In the genomic region with DNA sequence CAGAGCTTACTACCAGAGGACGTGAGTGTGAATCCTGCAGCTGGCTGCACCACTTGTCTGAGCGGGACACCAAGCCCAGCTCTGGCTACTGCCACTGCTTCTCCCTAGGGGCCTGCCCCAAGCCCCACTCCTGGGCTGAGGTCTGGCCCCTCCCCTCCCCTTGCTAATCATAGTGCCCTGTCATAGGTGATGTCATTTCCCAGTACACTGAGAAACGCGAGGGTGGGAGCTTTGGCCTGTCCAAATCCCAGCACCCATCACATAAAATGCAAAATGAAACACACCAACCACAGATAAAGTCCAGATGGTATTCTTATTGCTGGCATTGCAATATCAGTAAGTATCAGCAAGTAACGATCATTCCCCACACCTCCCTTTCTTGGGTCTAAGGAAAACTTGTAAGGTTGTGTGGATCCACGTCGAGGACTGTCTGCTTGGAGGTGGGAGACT, we compare ENCODE assay signal across 8 cellular contexts.
DNase-seq lines count a peak whose midpoint lies in the region; ATAC-seq and TF ChIP-seq lines count a peak whose summit lies in the region.

No MANE protein-coding gene starts in this region.

- no peaks in the 10 kb centered on the region for H3K36me3 Mint-ChIP-seq in natural killer cell treated with Interleukin-12 subunit alpha and Interleukin-12 subunit beta and Interleukin-15 and Interleukin-18, amount 100 ng/mL, for 72 hours
- no peaks in the 10 kb centered on the region for H3K36me3 Mint-ChIP-seq in natural killer cell
- H3K36me3 Mint-ChIP-seq in activated CD8-positive, alpha-beta memory T cell treated with anti-CD3 and anti-CD28 coated beads, Interleukin-2, amount 10 ng/mL, durations not matched to agents 7 days and 5 days: no peaks in the 10 kb centered on the region

- intact Hi-C loops in natural killer cell (cut with micrococcal nuclease) (no loop called here), left cardiac atrium (cut with DNase I) (no loop called here)

- ATAC-seq in natural killer cell treated with Interleukin-12 subunit alpha and Interleukin-12 subunit beta and Interleukin-15 and Interleukin-18, amount 100 ng/mL, for 72 hours: peak in 1 of 2 donors; percentile 69
- ATAC-seq in natural killer cell (no peak), left cardiac atrium (peak; percentile 15 to 56), HG03025 (IDR thresholded peaks at IDR 0.05; ENCODE audit: low FRiP score, unreplicated experiment) (no peak)
- no peak for ATAC-seq in activated CD8-positive, alpha-beta memory T cell treated with anti-CD3 and anti-CD28 coated beads, Interleukin-2, amount 10 ng/mL, durations not matched to agents 7 days and 5 days

- DNase-seq in natural killer cell treated with Interleukin-12 subunit alpha and Interleukin-12 subunit beta and Interleukin-15 and Interleukin-18, amount 100 ng/mL, for 72 hours (ENCODE audit: low spot score): no peak
- DNase-seq in natural killer cell (no peak), NCI-H69 (lab: John Stamatoyannopoulos, UW) (peak; percentile 35), left cardiac atrium (peak; percentile 70), amygdala (lab: John Stamatoyannopoulos, UW) (no peak)
- no peak for DNase-seq in activated CD8-positive, alpha-beta memory T cell treated with anti-CD3 and anti-CD28 coated beads, Interleukin-2, amount 10 ng/mL, durations not matched to agents 7 days and 5 days
- no peak for DNase-seq in stimulated activated CD4-positive, alpha-beta T cell treated with anti-CD3 and anti-CD28 coated beads, Interleukin-4, amount 100 ng/mL, for 24 hours

- no peaks in the 10 kb centered on the region for H3K9me3 Mint-ChIP-seq in natural killer cell treated with Interleukin-12 subunit alpha and Interleukin-12 subunit beta and Interleukin-15 and Interleukin-18, amount 100 ng/mL, for 72 hours
- no peaks in the 10 kb centered on the region for H3K9me3 Mint-ChIP-seq in natural killer cell
- H3K9me3 Mint-ChIP-seq in activated CD8-positive, alpha-beta memory T cell treated with anti-CD3 and anti-CD28 coated beads, Interleukin-2, amount 10 ng/mL, durations not matched to agents 7 days and 5 days (ENCODE audit: low read depth): no peaks in the 10 kb centered on the region

- peaks cover 24 to 32% of the 10 kb centered on the region in 2 donors for H3K4me1 Mint-ChIP-seq in natural killer cell treated with Interleukin-12 subunit alpha and Interleukin-12 subunit beta and Interleukin-15 and Interleukin-18, amount 100 ng/mL, for 72 hours (ENCODE audit: low read depth in 2 of 2)
- H3K4me1 Mint-ChIP-seq in natural killer cell: peaks cover 4% of the 10 kb centered on the region in 2 donors
- peaks cover 28% of the 10 kb centered on the region for H3K4me1 Mint-ChIP-seq in activated CD8-positive, alpha-beta memory T cell treated with anti-CD3 and anti-CD28 coated beads, Interleukin-2, amount 10 ng/mL, durations not matched to agents 7 days and 5 days

- no peak overlapping the region for H3K4me3 Mint-ChIP-seq in natural killer cell treated with Interleukin-12 subunit alpha and Interleukin-12 subunit beta and Interleukin-15 and Interleukin-18, amount 100 ng/mL, for 72 hours
- no peak overlapping the region for H3K4me3 Mint-ChIP-seq in natural killer cell
- no peak overlapping the region for H3K4me3 Mint-ChIP-seq in activated CD8-positive, alpha-beta memory T cell treated with anti-CD3 and anti-CD28 coated beads, Interleukin-2, amount 10 ng/mL, durations not matched to agents 7 days and 5 days

- peak overlapping the region; percentile 67 to 75 for H3K27ac Mint-ChIP-seq in natural killer cell treated with Interleukin-12 subunit alpha and Interleukin-12 subunit beta and Interleukin-15 and Interleukin-18, amount 100 ng/mL, for 72 hours
- no peak overlapping the region for H3K27ac Mint-ChIP-seq in natural killer cell
- no peak overlapping the region for H3K27ac Mint-ChIP-seq in activated CD8-positive, alpha-beta memory T cell treated with anti-CD3 and anti-CD28 coated beads, Interleukin-2, amount 10 ng/mL, durations not matched to agents 7 days and 5 days

- H3K27me3 Mint-ChIP-seq in natural killer cell treated with Interleukin-12 subunit alpha and Interleukin-12 subunit beta and Interleukin-15 and Interleukin-18, amount 100 ng/mL, for 72 hours: no peaks in the 10 kb centered on the region
- peaks cover 0 to 3% of the 10 kb centered on the region in 2 donors for H3K27me3 Mint-ChIP-seq in natural killer cell (ENCODE audit: low read depth in 2 of 2)
- no peaks in the 10 kb centered on the region for H3K27me3 Mint-ChIP-seq in activated CD8-positive, alpha-beta memory T cell treated with anti-CD3 and anti-CD28 coated beads, Interleukin-2, amount 10 ng/mL, durations not matched to agents 7 days and 5 days

- TF ChIP-seq CTCF in natural killer cell (IDR thresholded peaks at IDR 0.05): no peak

- CTCF ChIA-PET in activated CD8-positive, alpha-beta memory T cell treated with anti-CD3 and anti-CD28 coated beads, Interleukin-2, amount 10 ng/mL, durations not matched to agents 7 days and 5 days (lab: Charles Lee): interaction anchor here (0.6 to 2.1 kb wide), 3 partner anchors 10 to 55 kb away, joined by 3 to 8 read pairs (median 5); no protein-coding TSS in a partner anchor

Comparison
In these comparisons a context has a peak if more than half of its experiments do, and no peak if none do; other contexts are left out.
1. H3K27ac Mint-ChIP-seq: peak in natural killer cell treated with Interleukin-12 subunit alpha and Interleukin-12 subunit beta and Interleukin-15 and Interleukin-18, amount 100 ng/mL, for 72 hours (2 of 2); none in natural killer cell (0 of 2) and activated CD8-positive, alpha-beta memory T cell treated with anti-CD3 and anti-CD28 coated beads, Interleukin-2, amount 10 ng/mL, durations not matched to agents 7 days and 5 days (single experiment).
2. ATAC-seq: peak in left cardiac atrium (2 of 2); none in natural killer cell (0 of 3), activated CD8-positive, alpha-beta memory T cell treated with anti-CD3 and anti-CD28 coated beads, Interleukin-2, amount 10 ng/mL, durations not matched to agents 7 days and 5 days (single experiment) and HG03025 (single experiment).
3. DNase-seq: peak in NCI-H69 (single experiment) and left cardiac atrium (single experiment); none in natural killer cell treated with Interleukin-12 subunit alpha and Interleukin-12 subunit beta and Interleukin-15 and Interleukin-18, amount 100 ng/mL, for 72 hours (single experiment), natural killer cell (single experiment), activated CD8-positive, alpha-beta memory T cell treated with anti-CD3 and anti-CD28 coated beads, Interleukin-2, amount 10 ng/mL, durations not matched to agents 7 days and 5 days (single experiment), stimulated activated CD4-positive, alpha-beta T cell treated with anti-CD3 and anti-CD28 coated beads, Interleukin-4, amount 100 ng/mL, for 24 hours (single experiment) and amygdala (0 of 56).